8 cellular contexts compared by ENCODE assay signal in genomic region chr1:1307261-1307907, GRCh38. TPM values are rescaled to one million over a fixed set of nuclear protein-coding genes. Genes with fewer than 3 reads are reported as not detected.
DNase-seq lines count a peak whose midpoint lies in the region; ATAC-seq and TF ChIP-seq lines count a peak whose summit lies in the region.

No MANE protein-coding gene starts in this region.

- POLR2A ChIA-PET in CD8-positive, alpha-beta T cell (lab: Charles Lee), result no interaction called here
- POLR2A ChIA-PET in HEK293T (lab: Yijun Ruan, JAX), result interaction anchor here (0.9 kb wide), 1 partner anchor 18 kb away, joined by 3 read pairs; no protein-coding TSS in a partner anchor

- no peak for ATAC-seq in CD8-positive, alpha-beta T cell
- peak; percentile 5 for ATAC-seq in GM21526 (IDR thresholded peaks at IDR 0.05; ENCODE audit: low FRiP score, unreplicated experiment)

- TF ChIP-seq POLR2A in NB4 (IDR thresholded peaks at IDR 0.05; ENCODE audit: extremely low read depth, insufficient read length), result no peak

- intact Hi-C loops in CD8-positive, alpha-beta T cell (cut with DNase I, micrococcal nuclease), result loop anchor here (5.0 kb wide), 7 partner anchors 35 to 610 kb away; partner anchors contain the start of genes CALML6 (in 1 of the 2), TMEM52 (in 1 of the 2), TNFRSF18 (in 1 of the 2) and UBE2J2 (in 1 of the 2)

- DNase-seq in CD8-positive, alpha-beta T cell, result peak in 1 of 7 experiments; percentile 21
- DNase-seq in NB4 (ENCODE audit: low read depth) (peak; percentile 36), putamen (ENCODE audit: low spot score) (no peak), HEK293T (ENCODE audit: extremely low spot score) (no peak), NCI-H774 (lab: John Stamatoyannopoulos, UW) (no peak)

- no peak for TF ChIP-seq CTCF in CD8-positive, alpha-beta T cell (IDR thresholded peaks at IDR 0.05)
- no peak for TF ChIP-seq CTCF in NB4 (IDR thresholded peaks at IDR 0.05; ENCODE audit: low read depth, low read length)

- H3K27me3 Mint-ChIP-seq in CD8-positive, alpha-beta T cell (ENCODE audit: low read depth), result no peaks in the 10 kb centered on the region

- H3K27me3 ChIP-seq in CD8-positive, alpha-beta T cell (ENCODE audit: insufficient read depth, low read length), result no peaks in the 10 kb centered on the region
- H3K27me3 ChIP-seq in duodenal mucosa (ENCODE audit: control insufficient read depth in 1 of 2, insufficient read depth in 2 of 2, low read length in 2 of 2), result no peaks in the 10 kb centered on the region
- H3K27me3 ChIP-seq in mucosa of stomach (ENCODE audit: control insufficient read depth, insufficient read depth, low read length), result no peaks in the 10 kb centered on the region

- H3K4me1 ChIP-seq in CD8-positive, alpha-beta T cell (ENCODE audit: insufficient read depth, low read length), result peaks cover 35% of the 10 kb centered on the region
- H3K4me1 ChIP-seq in duodenal mucosa (ENCODE audit: control insufficient read depth in 1 of 2, insufficient read depth in 2 of 2, low read length in 2 of 2), result peaks cover 36 to 38% of the 10 kb centered on the region in 2 donors
- H3K4me1 ChIP-seq in mucosa of stomach (ENCODE audit: control insufficient read depth, insufficient read depth, low read length), result peaks cover 49% of the 10 kb centered on the region

- peak overlapping the region; percentile 87 for H3K4me3 Mint-ChIP-seq in CD8-positive, alpha-beta T cell

- H3K36me3 Mint-ChIP-seq in CD8-positive, alpha-beta T cell, result peaks cover 8% of the 10 kb centered on the region

- peaks cover 20% of the 10 kb centered on the region for H3K4me1 Mint-ChIP-seq in CD8-positive, alpha-beta T cell (ENCODE audit: low read depth)

- peak overlapping the region; percentile 85 for H3K27ac Mint-ChIP-seq in CD8-positive, alpha-beta T cell

- no peaks in the 10 kb centered on the region for H3K9me3 ChIP-seq in CD8-positive, alpha-beta T cell (ENCODE audit: low read length)
- H3K9me3 ChIP-seq in duodenal mucosa (ENCODE audit: control insufficient read depth in 1 of 2, low read length in 2 of 2) (no peaks in the 10 kb centered on the region), mucosa of stomach (ENCODE audit: control insufficient read depth, low read length) (no peaks in the 10 kb centered on the region)

- H3K36me3 ChIP-seq in CD8-positive, alpha-beta T cell (ENCODE audit: insufficient read depth, low read length), result peaks cover 4% of the 10 kb centered on the region
- H3K36me3 ChIP-seq in duodenal mucosa (ENCODE audit: control insufficient read depth in 1 of 2, insufficient read depth in 2 of 2, low read length in 2 of 2), result peaks cover 4 to 20% of the 10 kb centered on the region in 2 donors
- H3K36me3 ChIP-seq in mucosa of stomach (ENCODE audit: control insufficient read depth, insufficient read depth, low read length), result peaks cover 8% of the 10 kb centered on the region

- CTCF ChIA-PET in CD8-positive, alpha-beta T cell (lab: Charles Lee), result interaction anchor here (0.6 to 1.5 kb wide), 3 partner anchors 39 to 181 kb away, joined by 3 to 5 read pairs (median 4); no protein-coding TSS in a partner anchor
- CTCF ChIA-PET in HEK293T (lab: Yijun Ruan, JAX), result no interaction called here

- peak overlapping the region; percentile 43 for H3K4me3 ChIP-seq in CD8-positive, alpha-beta T cell (ENCODE audit: low read depth, low read length)
- H3K4me3 ChIP-seq in NB4 (ENCODE audit: low read depth, low read length) (peak overlapping the region; percentile 58), duodenal mucosa (ENCODE audit: low read depth in 1 of 2, low read length in 2 of 2) (peak overlapping the region; percentile 53 to 62), mucosa of stomach (ENCODE audit: low read length) (peak overlapping the region; percentile 54)

- H3K9ac ChIP-seq in duodenal mucosa (ENCODE audit: low read depth in 1 of 2, low read length in 2 of 2) (peak overlapping the region in 1 of 2 donors; percentile 59), mucosa of stomach (ENCODE audit: low read length) (peak overlapping the region; percentile 55)

- no peaks in the 10 kb centered on the region for H3K9me3 Mint-ChIP-seq in CD8-positive, alpha-beta T cell

- no peak overlapping the region for H3K27ac ChIP-seq in CD8-positive, alpha-beta T cell (ENCODE audit: low read depth, low read length)
- H3K27ac ChIP-seq in duodenal mucosa (ENCODE audit: low read depth, low read length), result peak overlapping the region; percentile 62

TF ChIP-seq in HEK293T, 16 proteins besides CTCF, POLR2A, EP300 and RAD21:
- no peak for TF ChIP-seq CTBP1 (IDR thresholded peaks at IDR 0.05; ENCODE audit: borderline replicate concordance)
- no peak for TF ChIP-seq HDGF (IDR thresholded peaks at IDR 0.05; ENCODE audit: borderline replicate concordance)
- TF ChIP-seq PKNOX1 (IDR thresholded peaks at IDR 0.05), result no peak
- TF ChIP-seq L3MBTL2 (conservative IDR thresholded peaks at IDR 0.05), result no peak
- no peak for TF ChIP-seq FOXK2 (IDR thresholded peaks at IDR 0.05)
- TF ChIP-seq BHLHE40 (IDR thresholded peaks at IDR 0.05; ENCODE audit: borderline replicate concordance), result no peak
- TF ChIP-seq LEF1 (IDR thresholded peaks at IDR 0.05; ENCODE audit: borderline replicate concordance), result no peak
- TF ChIP-seq ELF4 (IDR thresholded peaks at IDR 0.05), result no peak
- no peak for TF ChIP-seq SUZ12 (IDR thresholded peaks at IDR 0.05)
- no peak for TF ChIP-seq FOXA1 (IDR thresholded peaks at IDR 0.05)
- TF ChIP-seq ZNF384 (IDR thresholded peaks at IDR 0.05), result no peak
- no peak for TF ChIP-seq SP1 (IDR thresholded peaks at IDR 0.05)
- TF ChIP-seq FOXM1 (IDR thresholded peaks at IDR 0.05; ENCODE audit: borderline replicate concordance), result no peak
- no peak for TF ChIP-seq TARDBP (IDR thresholded peaks at IDR 0.05)
- no peak for TF ChIP-seq NFRKB (IDR thresholded peaks at IDR 0.05)
- TF ChIP-seq ARNT (IDR thresholded peaks at IDR 0.05), result no peak

RNA-seq across cellular contexts. Expression of gene ACAP3, which starts 0.3 kb away (rescaled TPM):
- total RNA-seq in CD8-positive, alpha-beta T cell, result 10 to 100 TPM; 46.6 to 47.5 TPM

RNA-seq across cellular contexts. Expression of gene PUSL1, which starts 1.0 kb away (rescaled TPM):
- total RNA-seq in CD8-positive, alpha-beta T cell, result 10 to 100 TPM; 17.1 to 17.5 TPM

RNA-seq across cellular contexts. Expression of gene INTS11, which starts 17.1 kb away (rescaled TPM):
- total RNA-seq in CD8-positive, alpha-beta T cell, result 100 to 1,000 TPM; 139 to 156 TPM

RNA-seq across cellular contexts. Expression of gene CPTP, which starts 17.2 kb away (rescaled TPM):
- total RNA-seq in CD8-positive, alpha-beta T cell, result 1 to 10 TPM; 7.3 to 7.9 TPM

RNA-seq across cellular contexts. Expression of gene TAS1R3, which starts 23.7 kb away (rescaled TPM):
- under 1 TPM; 0.58 to 0.73 TPM for total RNA-seq in CD8-positive, alpha-beta T cell
